Comparison of ENCODE assay signal across 15 cellular contexts in genomic region chr4:6802626-6803025, GRCh38. TPM values are rescaled to one million over a fixed set of nuclear protein-coding genes. Genes with fewer than 3 reads are reported as not detected.
A peak's percentile ranks its signal among the peaks of the same experiment; 100 is the strongest.
DNase-seq lines count a peak whose midpoint lies in the region; ATAC-seq lines count a peak whose summit lies in the region.
"Had no signal": no experiment of that assay in that cellular context is flagged by ENCODE, and none has a peak within 500 bp of the region (broad histone marks: within the 10 kb centered on the region; RNA-seq: fewer than 3 reads in every experiment).

No MANE protein-coding gene starts in this region.

- H3K4me2 ChIP-seq in trophoblast cell (ENCODE audit: low read length), result no peak overlapping the region

- H3K27me3 Mint-ChIP-seq in activated CD4-positive, alpha-beta T cell treated with anti-CD3 and anti-CD28 coated beads for 36 hours, result no peaks in the 10 kb centered on the region
- H3K27me3 Mint-ChIP-seq in stimulated activated naive CD8-positive, alpha-beta T cell treated with anti-CD3 and anti-CD28 coated beads, Interleukin-15, Interleukin-2, amounts not matched to agents 100 ng/mL and 50 ng/mL, for 24 hours, result no peaks in the 10 kb centered on the region

- H3K4me3 Mint-ChIP-seq in activated CD4-positive, alpha-beta T cell treated with anti-CD3 and anti-CD28 coated beads for 36 hours, result no peak overlapping the region
- H3K4me3 Mint-ChIP-seq in stimulated activated naive CD8-positive, alpha-beta T cell treated with anti-CD3 and anti-CD28 coated beads, Interleukin-15, Interleukin-2, amounts not matched to agents 100 ng/mL and 50 ng/mL, for 24 hours, result no peak overlapping the region
- H3K4me3 Mint-ChIP-seq: CD14-positive monocyte; CD8-positive, alpha-beta T cell; HFFc6 had no signal

- CTCF ChIA-PET in activated CD4-positive, alpha-beta T cell treated with anti-CD3 and anti-CD28 coated beads for 36 hours (lab: Charles Lee), result interaction anchor here (0.8 to 0.9 kb wide), 2 partner anchors 9 to 13 kb away, joined by 3 to 4 read pairs; no protein-coding TSS in a partner anchor

- H3K9ac ChIP-seq in trophoblast cell (ENCODE audit: low read length), result no peak overlapping the region

- no peaks in the 10 kb centered on the region for H3K9me3 Mint-ChIP-seq in activated CD4-positive, alpha-beta T cell treated with anti-CD3 and anti-CD28 coated beads for 36 hours (ENCODE audit: low read depth)
- no peaks in the 10 kb centered on the region for H3K9me3 Mint-ChIP-seq in stimulated activated naive CD8-positive, alpha-beta T cell treated with anti-CD3 and anti-CD28 coated beads, Interleukin-15, Interleukin-2, amounts not matched to agents 100 ng/mL and 50 ng/mL, for 24 hours
- H3K9me3 Mint-ChIP-seq: CD14-positive monocyte; CD8-positive, alpha-beta T cell; HFFc6 had no signal

- ATAC-seq in activated CD4-positive, alpha-beta T cell treated with anti-CD3 and anti-CD28 coated beads for 36 hours, result peak; percentile 53
- ATAC-seq in stimulated activated naive CD8-positive, alpha-beta T cell treated with anti-CD3 and anti-CD28 coated beads, Interleukin-15, Interleukin-2, amounts not matched to agents 100 U/mL and 50 U/mL, for 24 hours, result no peak
- ATAC-seq: CD8-positive, alpha-beta T cell had no signal

- no peak overlapping the region for H2BK120ac ChIP-seq in trophoblast cell (ENCODE audit: insufficient read depth, low read length, poor library complexity)

- no peak overlapping the region for H3K27ac Mint-ChIP-seq in activated CD4-positive, alpha-beta T cell treated with anti-CD3 and anti-CD28 coated beads for 36 hours
- H3K27ac Mint-ChIP-seq in stimulated activated naive CD8-positive, alpha-beta T cell treated with anti-CD3 and anti-CD28 coated beads, Interleukin-15, Interleukin-2, amounts not matched to agents 100 ng/mL and 50 ng/mL, for 24 hours, result peak overlapping the region; percentile 1
- H3K27ac Mint-ChIP-seq: CD8-positive, alpha-beta T cell; HFFc6 had no signal

- intact Hi-C loops in activated CD4-positive, alpha-beta T cell treated with anti-CD3 and anti-CD28 coated beads for 36 hours (cut with DNase I, micrococcal nuclease), result no loop called here

- no peak overlapping the region for H2BK12ac ChIP-seq in trophoblast cell (ENCODE audit: low read length)

- H2AK5ac ChIP-seq in trophoblast cell (ENCODE audit: low read length), result no peak overlapping the region

- no peak overlapping the region for H3K18ac ChIP-seq in trophoblast cell (ENCODE audit: low read length)

- peaks cover 12% of the 10 kb centered on the region for H3K36me3 Mint-ChIP-seq in activated CD4-positive, alpha-beta T cell treated with anti-CD3 and anti-CD28 coated beads for 36 hours (ENCODE audit: low read depth)
- H3K36me3 Mint-ChIP-seq in stimulated activated naive CD8-positive, alpha-beta T cell treated with anti-CD3 and anti-CD28 coated beads, Interleukin-15, Interleukin-2, amounts not matched to agents 100 ng/mL and 50 ng/mL, for 24 hours (ENCODE audit: low read depth), result peaks cover 27% of the 10 kb centered on the region

- H3K4me1 Mint-ChIP-seq in activated CD4-positive, alpha-beta T cell treated with anti-CD3 and anti-CD28 coated beads for 36 hours, result peaks cover 33% of the 10 kb centered on the region
- H3K4me1 Mint-ChIP-seq in stimulated activated naive CD8-positive, alpha-beta T cell treated with anti-CD3 and anti-CD28 coated beads, Interleukin-15, Interleukin-2, amounts not matched to agents 100 ng/mL and 50 ng/mL, for 24 hours (ENCODE audit: low read depth), result peaks cover 33% of the 10 kb centered on the region

- H3K4me1 ChIP-seq in trophoblast cell (ENCODE audit: control insufficient read depth in 1 of 2, insufficient read depth in 2 of 2, low read length in 2 of 2), result peaks cover 2 to 10% of the 10 kb centered on the region in 2 experiments
- H3K4me1 ChIP-seq: HAP-1 had no signal

- H4K91ac ChIP-seq in trophoblast cell (ENCODE audit: low read depth, low read length), result no peak overlapping the region

- H3K27me3 ChIP-seq in trophoblast cell (ENCODE audit: insufficient read depth, low read length), result no peaks in the 10 kb centered on the region

- no peak for DNase-seq in activated CD4-positive, alpha-beta T cell treated with anti-CD3 and anti-CD28 coated beads for 36 hours
- no peak for DNase-seq in activated CD4-positive, alpha-beta T cell treated with anti-CD3 and anti-CD28 coated beads for 4 hours
- no peak for DNase-seq in stimulated activated naive CD8-positive, alpha-beta T cell treated with anti-CD3 and anti-CD28 coated beads, Interleukin-15, Interleukin-2, amounts not matched to agents 100 U/mL and 50 U/mL, for 24 hours
- DNase-seq in trophoblast cell, result peak; percentile 85 to 93
- no peak for DNase-seq in stimulated activated naive CD4-positive, alpha-beta T cell treated with Interleukin-2 at 50 U/mL for 16 hours (lab: John Stamatoyannopoulos, UW)
- DNase-seq in stimulated activated CD4-positive, alpha-beta T cell treated with anti-CD3 and anti-CD28 coated beads, Interleukin-12 subunit alpha, Interleukin-12 subunit beta, amount 100 ng/mL, for 4 hours, result no peak
- DNase-seq in stimulated activated CD4-positive, alpha-beta T cell treated with anti-CD3 and anti-CD28 coated beads, Interleukin-4, amount 100 ng/mL, for 1 hour, result no peak
- DNase-seq: Caco-2; CD8-positive, alpha-beta T cell; GF-D8; HFFc6 had no signal

- no peak overlapping the region for H2AFZ ChIP-seq in trophoblast cell (ENCODE audit: insufficient read depth, low read length, poor library complexity)

- H3K79me1 ChIP-seq in trophoblast cell (ENCODE audit: low read length), result no peaks in the 10 kb centered on the region

- no peak overlapping the region for H4K8ac ChIP-seq in trophoblast cell (ENCODE audit: low read depth, low read length)

- peaks cover 0 to 3% of the 10 kb centered on the region in 2 experiments for H3K36me3 ChIP-seq in trophoblast cell (ENCODE audit: control insufficient read depth in 1 of 2, insufficient read depth in 2 of 2, low read length in 2 of 2)

- H3K14ac ChIP-seq in trophoblast cell (ENCODE audit: low read length), result no peak overlapping the region

- H3K4ac ChIP-seq in trophoblast cell (ENCODE audit: low read depth, low read length), result no peak overlapping the region

- H2BK5ac ChIP-seq in trophoblast cell (ENCODE audit: low read depth, low read length, poor library complexity), result no peak overlapping the region

- H3K79me2 ChIP-seq in trophoblast cell (ENCODE audit: control insufficient read depth, insufficient read depth, low read length, poor library complexity), result peaks cover 3% of the 10 kb centered on the region

- no peaks in the 10 kb centered on the region for H3K9me3 ChIP-seq in trophoblast cell (ENCODE audit: insufficient read depth, low read depth, low read length)
- H3K9me3 ChIP-seq: Caco-2, HAP-1 had no signal

- POLR2A ChIA-PET in activated CD4-positive, alpha-beta T cell treated with anti-CD3 and anti-CD28 coated beads for 36 hours (lab: Charles Lee), result no interaction called here

- H3K4me3 ChIP-seq in trophoblast cell (ENCODE audit: low read depth, low read length), result no peak overlapping the region
- H3K4me3 ChIP-seq: HAP-1 had no signal

- no peak overlapping the region for H3K27ac ChIP-seq in trophoblast cell (ENCODE audit: low read depth, low read length)
- H3K27ac ChIP-seq: 22Rv1 had no signal

- no CpG with 5 or more reads among the region's 2 CpGs for WGBS in trophoblast cell (ENCODE audit: extremely low coverage, insufficient coverage, insufficient read length)

- no peak overlapping the region for H4K12ac ChIP-seq in trophoblast cell (ENCODE audit: low read depth, low read length)

- no peak overlapping the region for H3K23ac ChIP-seq in trophoblast cell (ENCODE audit: low read length)

RNA-seq across cellular contexts. Expression of gene KIAA0232, which starts 20.1 kb away (rescaled TPM):
- total RNA-seq in activated CD4-positive, alpha-beta T cell treated with anti-CD3 and anti-CD28 coated beads for 36 hours, result 10 to 100 TPM in 1 of 2 experiments, 1 to 10 TPM in 1; 9.4 to 13.1 TPM
- polyA plus RNA-seq in trophoblast cell (2013), result 12.6 and 12.8 TPM in 2 replicates

Comparison
In these comparisons a context has a peak if more than half of its experiments do, and no peak if none do; other contexts are left out.
1. DNase-seq: peak in trophoblast cell (2 of 2); none in activated CD4-positive, alpha-beta T cell treated with anti-CD3 and anti-CD28 coated beads for 36 hours (single experiment), activated CD4-positive, alpha-beta T cell treated with anti-CD3 and anti-CD28 coated beads for 4 hours (0 of 2), stimulated activated naive CD8-positive, alpha-beta T cell treated with anti-CD3 and anti-CD28 coated beads, Interleukin-15, Interleukin-2, amounts not matched to agents 100 U/mL and 50 U/mL, for 24 hours (single experiment), stimulated activated naive CD4-positive, alpha-beta T cell treated with Interleukin-2 at 50 U/mL for 16 hours (single experiment), stimulated activated CD4-positive, alpha-beta T cell treated with anti-CD3 and anti-CD28 coated beads, Interleukin-12 subunit alpha, Interleukin-12 subunit beta, amount 100 ng/mL, for 4 hours (single experiment) and stimulated activated CD4-positive, alpha-beta T cell treated with anti-CD3 and anti-CD28 coated beads, Interleukin-4, amount 100 ng/mL, for 1 hour (single experiment).